ENCODE assay signal across 16 cellular contexts in genomic region chr22:40194656-40195055, GRCh38. TPM values are rescaled to one million over a fixed set of nuclear protein-coding genes. Genes with fewer than 3 reads are reported as not detected.
DNase-seq lines count a peak whose midpoint lies in the region; ATAC-seq and TF ChIP-seq lines count a peak whose summit lies in the region.
"Had no signal": no experiment of that assay in that cellular context is flagged by ENCODE, and none has a peak within 500 bp of the region (broad histone marks: within the 10 kb centered on the region; RNA-seq: fewer than 3 reads in every experiment).

No MANE protein-coding gene starts in this region.

- peaks cover 35% of the 10 kb centered on the region for H3K79me1 ChIP-seq in mesendoderm (ENCODE audit: low read length)

- H3K36me3 ChIP-seq in mesendoderm (ENCODE audit: control insufficient read depth, insufficient read depth, low read length) (no peaks in the 10 kb centered on the region), uterus (no peaks in the 10 kb centered on the region)
- H3K36me3 ChIP-seq: pancreas, tibial nerve had no signal

- peaks cover 81% of the 10 kb centered on the region for H3K79me2 ChIP-seq in mesendoderm (ENCODE audit: control insufficient read depth, insufficient read depth, low read length)

- H3K9ac ChIP-seq in mesendoderm (ENCODE audit: low read length): peak overlapping the region; percentile 10

- no peak overlapping the region for H3K4me3 Mint-ChIP-seq in activated naive CD4-positive, alpha-beta T cell treated with anti-CD3 and anti-CD28 coated beads, Interleukin-2, amount 50 U/mL, for 24 hours
- H3K4me3 Mint-ChIP-seq in activated naive CD4-positive, alpha-beta T cell treated with anti-CD3 and anti-CD28 coated beads, Interleukin-2, amount 10 ng/mL, durations not matched to agents 7 days and 5 days: no peak overlapping the region
- no peak overlapping the region for H3K4me3 Mint-ChIP-seq in activated CD8-positive, alpha-beta T cell treated with anti-CD3 and anti-CD28 coated beads for 36 hours

- H4K8ac ChIP-seq in mesendoderm (ENCODE audit: low read depth, low read length): no peak overlapping the region

- H2BK120ac ChIP-seq in mesendoderm (ENCODE audit: low read depth, low read length): no peak overlapping the region

- no peak for ATAC-seq in activated CD8-positive, alpha-beta T cell treated with anti-CD3 and anti-CD28 coated beads for 36 hours
- no peak for ATAC-seq in GM18907 (IDR thresholded peaks at IDR 0.05; ENCODE audit: unreplicated experiment)
- ATAC-seq: pancreas had no signal

- H3K56ac ChIP-seq in mesendoderm (ENCODE audit: low read length): peak overlapping the region; percentile 22

- intact Hi-C loops in activated CD8-positive, alpha-beta T cell treated with anti-CD3 and anti-CD28 coated beads for 36 hours (cut with micrococcal nuclease): no loop called here
- intact Hi-C loops in uterus (cut with DNase I; ENCODE audit: low total_unique reads): loop anchor here (10.0 kb wide), 1 partner anchor 150 kb away; no protein-coding TSS in a partner anchor

- CTCF ChIA-PET in activated naive CD4-positive, alpha-beta T cell treated with anti-CD3 and anti-CD28 coated beads, Interleukin-2, amount 10 ng/mL, durations not matched to agents 7 days and 5 days (lab: Charles Lee): interaction anchor here (1.1 to 4.7 kb wide), 8 partner anchors 8 to 170 kb away, joined by 3 to 23 read pairs (median 6); no protein-coding TSS in a partner anchor
- CTCF ChIA-PET in activated CD8-positive, alpha-beta T cell treated with anti-CD3 and anti-CD28 coated beads for 36 hours (lab: Charles Lee): interaction anchor here (0.8 to 6.0 kb wide), 5 partner anchors 15 to 153 kb away, joined by 3 to 44 read pairs (median 5); partner anchors contain the start of gene TNRC6B

- TF ChIP-seq POLR2A in uterus (IDR thresholded peaks at IDR 0.05): no peak

- H3K4me2 ChIP-seq in mesendoderm (ENCODE audit: low read length): no peak overlapping the region

- H3K4me3 ChIP-seq in mesendoderm (ENCODE audit: low read length) (no peak overlapping the region), uterus (no peak overlapping the region)
- H3K4me3 ChIP-seq: HAP-1, pancreas, tibial nerve had no signal

- no peak for DNase-seq in activated naive CD4-positive, alpha-beta T cell treated with anti-CD3 and anti-CD28 coated beads, Interleukin-2, amount 10 ng/mL, durations not matched to agents 7 days and 5 days
- DNase-seq in activated CD8-positive, alpha-beta T cell treated with anti-CD3 and anti-CD28 coated beads for 36 hours: no peak
- no peak for DNase-seq in mesendoderm
- DNase-seq in uterus: no peak
- no peak for DNase-seq in stimulated activated CD4-positive, alpha-beta T cell treated with anti-CD3 and anti-CD28 coated beads, Interleukin-12 subunit alpha, Interleukin-12 subunit beta, amount 100 ng/mL, for 4 hours
- DNase-seq in NOMO-1 treated with dmso at 0.1 percent for 144 hours (lab: John Stamatoyannopoulos, UW; ENCODE audit: unreplicated experiment): no peak
- DNase-seq: ACHN; NCI-H2029; pancreas; stimulated activated CD4-positive, alpha-beta T cell treated with anti-CD3 and anti-CD28 coated beads, Interleukin-4, amount 100 ng/mL, for 4 hours; T-helper 1 cell had no signal

- TF ChIP-seq CTCF in activated CD8-positive, alpha-beta T cell treated with anti-CD3 and anti-CD28 coated beads for 36 hours (IDR thresholded peaks at IDR 0.05): no peak
- no peak for TF ChIP-seq CTCF in uterus (IDR thresholded peaks at IDR 0.05)

- no peaks in the 10 kb centered on the region for H3K9me3 ChIP-seq in uterus
- H3K9me3 ChIP-seq: HAP-1, pancreas, tibial nerve had no signal

- no peak overlapping the region for H3K23ac ChIP-seq in mesendoderm (ENCODE audit: low read length)

- no peaks in the 10 kb centered on the region for H3K27me3 ChIP-seq in mesendoderm (ENCODE audit: insufficient read depth, low read length, poor library complexity)
- H3K27me3 ChIP-seq in uterus: no peaks in the 10 kb centered on the region
- H3K27me3 ChIP-seq: pancreas, tibial nerve had no signal

- H2BK5ac ChIP-seq in mesendoderm (ENCODE audit: low read length): no peak overlapping the region

- H4K5ac ChIP-seq in mesendoderm (ENCODE audit: low read length): no peak overlapping the region

- peak overlapping the region; percentile 5 for H3K27ac ChIP-seq in mesendoderm (ENCODE audit: low read depth, low read length)
- H3K27ac ChIP-seq in uterus: peak overlapping the region; percentile 0 to 26
- H3K27ac ChIP-seq: epithelial cell of prostate, pancreas had no signal

- H3K4ac ChIP-seq in mesendoderm (ENCODE audit: low read depth, low read length): no peak overlapping the region

- no peaks in the 10 kb centered on the region for H3K27me3 Mint-ChIP-seq in activated naive CD4-positive, alpha-beta T cell treated with anti-CD3 and anti-CD28 coated beads, Interleukin-2, amount 50 U/mL, for 24 hours
- no peaks in the 10 kb centered on the region for H3K27me3 Mint-ChIP-seq in activated naive CD4-positive, alpha-beta T cell treated with anti-CD3 and anti-CD28 coated beads, Interleukin-2, amount 10 ng/mL, durations not matched to agents 7 days and 5 days
- H3K27me3 Mint-ChIP-seq in activated CD8-positive, alpha-beta T cell treated with anti-CD3 and anti-CD28 coated beads for 36 hours: no peaks in the 10 kb centered on the region

- H3K4me1 ChIP-seq in mesendoderm (ENCODE audit: control insufficient read depth, low read depth, low read length) (peaks cover 29% of the 10 kb centered on the region), uterus (peaks cover 0 to 8% of the 10 kb centered on the region in 2 donors)

- H2AK5ac ChIP-seq in mesendoderm (ENCODE audit: low read length): no peak overlapping the region

- H3K36me3 Mint-ChIP-seq in activated naive CD4-positive, alpha-beta T cell treated with anti-CD3 and anti-CD28 coated beads, Interleukin-2, amount 50 U/mL, for 24 hours: peaks cover 2% of the 10 kb centered on the region
- peaks cover 36% of the 10 kb centered on the region for H3K36me3 Mint-ChIP-seq in activated naive CD4-positive, alpha-beta T cell treated with anti-CD3 and anti-CD28 coated beads, Interleukin-2, amount 10 ng/mL, durations not matched to agents 7 days and 5 days
- H3K36me3 Mint-ChIP-seq in activated CD8-positive, alpha-beta T cell treated with anti-CD3 and anti-CD28 coated beads for 36 hours (ENCODE audit: low read depth): no peaks in the 10 kb centered on the region

- H3K27ac Mint-ChIP-seq in activated naive CD4-positive, alpha-beta T cell treated with anti-CD3 and anti-CD28 coated beads, Interleukin-2, amount 50 U/mL, for 24 hours: peak overlapping the region; percentile 77
- H3K27ac Mint-ChIP-seq in activated naive CD4-positive, alpha-beta T cell treated with anti-CD3 and anti-CD28 coated beads, Interleukin-2, amount 10 ng/mL, durations not matched to agents 7 days and 5 days: no peak overlapping the region
- H3K27ac Mint-ChIP-seq in activated CD8-positive, alpha-beta T cell treated with anti-CD3 and anti-CD28 coated beads for 36 hours: peak overlapping the region; percentile 49

- POLR2A ChIA-PET in activated CD8-positive, alpha-beta T cell treated with anti-CD3 and anti-CD28 coated beads for 36 hours (lab: Charles Lee): interaction anchor here (0.7 to 7.8 kb wide), 4 partner anchors 15 to 162 kb away, joined by 3 to 62 read pairs (median 4); partner anchors contain the start of gene TNRC6B

- no CpG with 5 or more reads among the region's 3 CpGs for WGBS in mesendoderm (ENCODE audit: extremely low coverage, insufficient coverage, low lambda C conversion rate)

- no peaks in the 10 kb centered on the region for H3K9me3 Mint-ChIP-seq in activated naive CD4-positive, alpha-beta T cell treated with anti-CD3 and anti-CD28 coated beads, Interleukin-2, amount 50 U/mL, for 24 hours
- no peaks in the 10 kb centered on the region for H3K9me3 Mint-ChIP-seq in activated naive CD4-positive, alpha-beta T cell treated with anti-CD3 and anti-CD28 coated beads, Interleukin-2, amount 10 ng/mL, durations not matched to agents 7 days and 5 days
- no peaks in the 10 kb centered on the region for H3K9me3 Mint-ChIP-seq in activated CD8-positive, alpha-beta T cell treated with anti-CD3 and anti-CD28 coated beads for 36 hours

- H2BK15ac ChIP-seq in mesendoderm (replicated peaks; ENCODE audit: low read depth): no peak overlapping the region

- H3K18ac ChIP-seq in mesendoderm (ENCODE audit: low read length): no peak overlapping the region

- peaks cover 81% of the 10 kb centered on the region for H3K4me1 Mint-ChIP-seq in activated naive CD4-positive, alpha-beta T cell treated with anti-CD3 and anti-CD28 coated beads, Interleukin-2, amount 50 U/mL, for 24 hours
- peaks cover 50% of the 10 kb centered on the region for H3K4me1 Mint-ChIP-seq in activated naive CD4-positive, alpha-beta T cell treated with anti-CD3 and anti-CD28 coated beads, Interleukin-2, amount 10 ng/mL, durations not matched to agents 7 days and 5 days
- H3K4me1 Mint-ChIP-seq in activated CD8-positive, alpha-beta T cell treated with anti-CD3 and anti-CD28 coated beads for 36 hours (ENCODE audit: low read depth): peaks cover 76% of the 10 kb centered on the region

RNA-seq across cellular contexts. Expression of gene TNRC6B, which starts 16.9 kb away (rescaled TPM):
- 10 to 100 TPM; 42.6 to 45.2 TPM for total RNA-seq in activated CD8-positive, alpha-beta T cell treated with anti-CD3 and anti-CD28 coated beads for 36 hours
- polyA plus RNA-seq in mesendoderm (2013, experiment 1 of 2): 8.0 TPM
- polyA plus RNA-seq in mesendoderm (2013, experiment 2 of 2): 7.4 TPM
- total RNA-seq in uterus: 10 to 100 TPM; 10.5 to 76.0 (median 37.2) TPM
